Comparison of ENCODE assay signal across 22 cellular contexts in genomic region chr3:142337994-142338393, GRCh38.
DNase-seq lines count a peak whose midpoint lies in the region; ATAC-seq, FAIRE-seq and TF ChIP-seq lines count a peak whose summit lies in the region.
"Had no signal": no experiment of that assay in that cellular context is flagged by ENCODE, and none has a peak within 500 bp of the region (broad histone marks: within the 10 kb centered on the region; RNA-seq: fewer than 3 reads in every experiment).

No MANE protein-coding gene starts in this region.

- WGBS in right lobe of liver (ENCODE audit: insufficient coverage, low coverage, low lambda C conversion rate, missing lambda C conversion rate): 48% methylated on average over 2 of the region's 3 CpGs
- WGBS in HepG2 (ENCODE audit: low lambda C conversion rate): 96% methylated on average over 3 of the region's 3 CpGs

- CTCF ChIA-PET in HepG2 (lab: Yijun Ruan, JAX; ENCODE audit: low intra/inter-chr PET ratio, low total read pairs): no interaction called here

- no peak overlapping the region for H2AFZ ChIP-seq in HepG2 (ENCODE audit: low read length)

- H3K4me3 ChIP-seq in right lobe of liver: no peak overlapping the region
- no peak overlapping the region for H3K4me3 ChIP-seq in HepG2 (replicated peaks in 1 of 3; ENCODE audit: insufficient read depth in 1 of 3, low read depth in 2 of 3, low read length in 3 of 3)
- no peak overlapping the region for H3K4me3 ChIP-seq in left lung
- H3K4me3 ChIP-seq: ovary, testis had no signal

- in situ Hi-C loops in HepG2 (cut with HindIII; ENCODE audit: extremely low pct_ligation_motif_present, low pct_unique_long_range_greater_than_20kb): no loop called here

- H3K27me3 ChIP-seq in right lobe of liver: no peaks in the 10 kb centered on the region
- no peaks in the 10 kb centered on the region for H3K27me3 ChIP-seq in HepG2 (ENCODE audit: control insufficient read depth in 1 of 2, insufficient read depth in 2 of 2, low read length in 2 of 2)
- H3K27me3 ChIP-seq in left lung: no peaks in the 10 kb centered on the region
- H3K27me3 ChIP-seq: ovary, testis had no signal

- no peak overlapping the region for H3K4me2 ChIP-seq in HepG2 (ENCODE audit: low read depth, low read length)

- FAIRE-seq in HepG2 (lab: Jason Lieb, UNC): no peak
- FAIRE-seq: bronchial epithelial cell, H1 had no signal

- H3K27ac ChIP-seq in right lobe of liver (no peak overlapping the region), HepG2 (ENCODE audit: extremely low read length, insufficient read depth, low read length) (no peak overlapping the region), left lung (peak overlapping the region in 1 of 2 donors; percentile 29)
- H3K27ac ChIP-seq: ovary, testis, WERI-Rb-1 had no signal

- TF ChIP-seq POLR2A in right lobe of liver (IDR thresholded peaks at IDR 0.05) (no peak), HepG2 (IDR thresholded peaks at IDR 0.05; ENCODE audit: insufficient read depth in 1 of 2, low read depth in 2 of 2, low read length in 2 of 2) (no peak)

- TF ChIP-seq RAD21 in HepG2 (CRISPR knock-in tag; IDR thresholded peaks at IDR 0.05): no peak

- H3K9me3 ChIP-seq in right lobe of liver (no peaks in the 10 kb centered on the region), HepG2 (ENCODE audit: low read length) (no peaks in the 10 kb centered on the region; the same call in 1 of the 2 replicates), left lung (peaks cover 0 to 12% of the 10 kb centered on the region in 2 donors)
- H3K9me3 ChIP-seq: ovary, testis had no signal

- TF ChIP-seq CTCF in right lobe of liver (IDR thresholded peaks at IDR 0.05): no peak
- TF ChIP-seq CTCF in HepG2 (CRISPR knock-in tag; IDR thresholded peaks at IDR 0.05): no peak
- no peak for TF ChIP-seq CTCF in left lung (IDR thresholded peaks at IDR 0.05)

- no peaks in the 10 kb centered on the region for H4K20me1 ChIP-seq in HepG2 (ENCODE audit: insufficient read depth, low read length)

- H3K79me2 ChIP-seq in HepG2 (ENCODE audit: insufficient read depth, low read length): no peaks in the 10 kb centered on the region

- H3K9ac ChIP-seq in HepG2 (ENCODE audit: insufficient read depth, low read depth, low read length): no peak overlapping the region

- DNase-seq in right lobe of liver (no peak), HepG2 (ENCODE audit: low spot score) (no peak), SKM-1 treated with dmso at 0.1 percent for 144 hours (lab: John Stamatoyannopoulos, UW; ENCODE audit: unreplicated experiment) (peak; percentile 40), left lung (peak in 1 of 2 donors; percentile 64), NCI-H526 treated with DMSO at 0.1 percent for 48 hours (lab: John Stamatoyannopoulos, UW) (no peak), DMS153 (lab: John Stamatoyannopoulos, UW) (no peak)
- no peak for DNase-seq in stimulated activated naive CD4-positive, alpha-beta T cell (lab: John Stamatoyannopoulos, UW)
- DNase-seq: activated CD4-positive, alpha-beta T cell treated with anti-CD3 and anti-CD28 coated beads, Interleukin-2, amount 50 U/mL, for 48 hours; amniotic stem cell; CD8-positive, alpha-beta memory T cell; dermis blood vessel endothelial cell; islet precursor cell; mesenchymal stem cell; naive thymus-derived CD8-positive, alpha-beta T cell; NCI-H526; ovary; testis; WERI-Rb-1 had no signal

- no TSS peak for BruUV-seq in HepG2 (replicated peaks; lab: Mats Ljungman, UMichigan)

- intact Hi-C loops in right lobe of liver (cut with DNase I) (no loop called here), HepG2 (cut with micrococcal nuclease; ENCODE audit: unreplicated experiment) (no loop called here), left lung (cut with DNase I) (no loop called here)

- H3K4me1 ChIP-seq in right lobe of liver (peaks cover 0 to 2% (median 0%) of the 10 kb centered on the region in 4 donors), HepG2 (ENCODE audit: insufficient read depth, low read length) (no peaks in the 10 kb centered on the region), left lung (peaks cover 0 to 9% of the 10 kb centered on the region in 2 donors)
- H3K4me1 ChIP-seq: testis had no signal

- TF ChIP-seq EP300 in HepG2 (IDR thresholded peaks at IDR 0.05; ENCODE audit: low read depth in 2 of 2, low read length in 2 of 2) (no peak), HepG2 (CRISPR knock-in tag; IDR thresholded peaks at IDR 0.05; ENCODE audit: borderline replicate concordance) (no peak)

- POLR2A ChIA-PET in HepG2 (lab: Yijun Ruan, JAX): no interaction called here

- H3K36me3 ChIP-seq in right lobe of liver: peaks cover 0 to 17% (median under 1%) of the 10 kb centered on the region in 4 donors
- peaks cover 2 to 6% of the 10 kb centered on the region in 2 experiments; a peak in 3 of 5 replicates for H3K36me3 ChIP-seq in HepG2 (replicated peaks in 1 of 2; ENCODE audit: control insufficient read depth in 1 of 2, insufficient read depth in 2 of 2, low read length in 2 of 2)
- peaks cover 0 to 69% of the 10 kb centered on the region in 2 donors for H3K36me3 ChIP-seq in left lung
- H3K36me3 ChIP-seq: ovary had no signal

- ATAC-seq in right lobe of liver: peak; percentile 52 to 80 (median 66)
- no peak for ATAC-seq in HepG2
- peak; percentile 93 for ATAC-seq in left lung
- no peak for ATAC-seq in HG03571 (IDR thresholded peaks at IDR 0.05; ENCODE audit: unreplicated experiment)
- ATAC-seq: naive thymus-derived CD8-positive, alpha-beta T cell; sciatic nerve had no signal

TF ChIP-seq in HepG2, 621 proteins besides CTCF, POLR2A, EP300 and RAD21 (continues in another document):
- TF ChIP-seq HIVEP1 (CRISPR knock-in tag; IDR thresholded peaks at IDR 0.05): no peak
- TF ChIP-seq CEBPZ (IDR thresholded peaks at IDR 0.05; ENCODE audit: low read length): no peak
- TF ChIP-seq ZFP36L1 (CRISPR knock-in tag; IDR thresholded peaks at IDR 0.05): no peak
- TF ChIP-seq REST (IDR thresholded peaks at IDR 0.05; ENCODE audit: borderline replicate concordance in 1 of 2, low read depth in 1 of 2, low read length in 2 of 2): no peak
- TF ChIP-seq ZNF772 (CRISPR knock-in tag; IDR thresholded peaks at IDR 0.05): no peak
- TF ChIP-seq HCFC1 (IDR thresholded peaks at IDR 0.05; ENCODE audit: low read depth, low read length): no peak
- TF ChIP-seq ZNF776 (CRISPR knock-in tag; IDR thresholded peaks at IDR 0.05): no peak
- TF ChIP-seq JARID2 (CRISPR knock-in tag; IDR thresholded peaks at IDR 0.05; ENCODE audit: insufficient replicate concordance): no peak

Comparison
In these comparisons a context has a peak if more than half of its experiments do, and no peak if none do; other contexts are left out.
1. ATAC-seq: peak in right lobe of liver (4 of 4) and left lung (single experiment); none in HepG2 (single experiment) and HG03571 (single experiment).